In the genomic region with DNA sequence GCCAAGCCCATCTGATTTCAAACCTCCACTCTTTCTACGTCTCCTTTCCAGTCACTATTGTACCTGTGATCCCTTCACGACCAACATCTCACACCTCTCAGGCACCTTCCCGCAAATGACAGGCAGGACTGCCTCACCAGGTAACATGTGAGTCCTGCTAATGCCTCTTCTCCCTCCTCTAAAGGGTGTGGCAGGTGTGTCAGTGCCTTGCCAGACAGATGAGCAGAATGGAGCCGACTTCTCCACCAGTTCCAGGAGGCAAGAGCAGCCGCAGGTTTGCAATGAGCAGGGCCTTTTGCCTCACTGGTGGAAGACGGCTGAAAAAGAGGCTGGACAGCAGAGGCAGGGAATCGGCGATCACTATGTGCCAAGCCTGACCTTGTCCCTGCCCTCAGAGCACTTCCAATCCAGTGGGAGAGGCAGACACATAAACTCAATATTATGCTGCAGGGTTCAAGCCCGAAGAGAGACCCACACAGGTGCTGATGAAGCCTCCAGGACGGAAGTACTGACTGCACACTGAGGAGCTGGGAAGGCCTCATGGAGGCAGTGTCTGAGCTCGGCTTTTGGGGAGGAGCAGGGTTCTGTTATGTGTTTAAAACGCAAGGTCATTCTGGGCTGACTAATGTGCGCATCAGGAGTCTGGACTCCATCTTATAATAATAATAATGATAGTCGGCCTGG, we compare ENCODE assay signal across 19 cellular contexts. TPM values are rescaled to one million over a fixed set of nuclear protein-coding genes. Genes with fewer than 3 reads are reported as not detected.
DNase-seq lines count a peak whose midpoint lies in the region; ATAC-seq, FAIRE-seq and TF ChIP-seq lines count a peak whose summit lies in the region.
"Had no signal": no experiment of that assay in that cellular context is flagged by ENCODE, and none has a peak within 500 bp of the region (broad histone marks: within the 10 kb centered on the region; RNA-seq: fewer than 3 reads in every experiment).

No MANE protein-coding gene starts in this region.

- peaks cover 10% of the 10 kb centered on the region for H3K4me1 Mint-ChIP-seq in activated CD8-positive, alpha-beta memory T cell treated with anti-CD3 and anti-CD28 coated beads, Interleukin-2, amount 10 ng/mL, durations not matched to agents 7 days and 5 days
- no peaks in the 10 kb centered on the region for H3K4me1 Mint-ChIP-seq in T-cell
- H3K4me1 Mint-ChIP-seq: CD4-positive, CD25-positive, alpha-beta regulatory T cell had no signal

- peak; percentile 23 for DNase-seq in activated CD8-positive, alpha-beta memory T cell treated with anti-CD3 and anti-CD28 coated beads, Interleukin-2, amount 50 U/mL, for 48 hours
- DNase-seq in activated CD8-positive, alpha-beta memory T cell treated with anti-CD3 and anti-CD28 coated beads, Interleukin-2, amount 10 ng/mL, durations not matched to agents 7 days and 5 days: no peak
- DNase-seq in coronary artery (ENCODE audit: low spot score) (peak; percentile 33), left lobe of liver (ENCODE audit: low spot score) (peak; percentile 15), upper lobe of right lung (peak; percentile 53), HTR-8/SVneo (ENCODE audit: insufficient read length, low spot score) (no peak), T-cell (no peak)
- DNase-seq: ACHN; CD4-positive, CD25-positive, alpha-beta regulatory T cell; DMS 273 treated with DMSO at 0.1 percent for 48 hours; DMS79; GM23248; H7 had no signal

- H3K9me3 Mint-ChIP-seq in activated CD8-positive, alpha-beta memory T cell treated with anti-CD3 and anti-CD28 coated beads, Interleukin-2, amount 10 ng/mL, durations not matched to agents 7 days and 5 days (ENCODE audit: low read depth): no peaks in the 10 kb centered on the region
- no peaks in the 10 kb centered on the region for H3K9me3 Mint-ChIP-seq in T-cell
- H3K9me3 Mint-ChIP-seq: CD4-positive, CD25-positive, alpha-beta regulatory T cell had no signal

- H3K27me3 ChIP-seq in upper lobe of right lung: peaks cover 4% of the 10 kb centered on the region
- H3K27me3 ChIP-seq: BLaER1 treated with 17β-estradiol and CSF1 and Interleukin-3, amounts not matched to agents 10 nM and 100 nM had no signal

- TF ChIP-seq CTCF in coronary artery (IDR thresholded peaks at IDR 0.05) (no peak), upper lobe of right lung (IDR thresholded peaks at IDR 0.05) (no peak)

- peaks cover 10% of the 10 kb centered on the region for H3K27me3 Mint-ChIP-seq in activated CD8-positive, alpha-beta memory T cell treated with anti-CD3 and anti-CD28 coated beads, Interleukin-2, amount 10 ng/mL, durations not matched to agents 7 days and 5 days
- H3K27me3 Mint-ChIP-seq in T-cell: peaks cover 0 to 4% of the 10 kb centered on the region in 2 donors

- CTCF ChIA-PET in activated CD8-positive, alpha-beta memory T cell treated with anti-CD3 and anti-CD28 coated beads, Interleukin-2, amount 10 ng/mL, durations not matched to agents 7 days and 5 days (lab: Charles Lee): no interaction called here
- CTCF ChIA-PET in T-cell (lab: Charles Lee): interaction anchor here in 1 of 2 donors (0.5 kb wide), 1 partner anchor 9 kb away, joined by 3 read pairs; no protein-coding TSS in a partner anchor

- H3K4me3 ChIP-seq in coronary artery (no peak overlapping the region), upper lobe of right lung (no peak overlapping the region)
- H3K4me3 ChIP-seq: BLaER1 treated with 17β-estradiol and CSF1 and Interleukin-3, amounts not matched to agents 10 nM and 100 nM; GM23248 had no signal

- H3K9me3 ChIP-seq in upper lobe of right lung: no peaks in the 10 kb centered on the region
- H3K9me3 ChIP-seq: BLaER1 treated with 17β-estradiol and CSF1 and Interleukin-3, amounts not matched to agents 10 nM and 100 nM had no signal

- no peak overlapping the region for H3K4me3 Mint-ChIP-seq in activated CD8-positive, alpha-beta memory T cell treated with anti-CD3 and anti-CD28 coated beads, Interleukin-2, amount 10 ng/mL, durations not matched to agents 7 days and 5 days
- no peak overlapping the region for H3K4me3 Mint-ChIP-seq in T-cell
- H3K4me3 Mint-ChIP-seq: CD4-positive, CD25-positive, alpha-beta regulatory T cell had no signal

- intact Hi-C loops in upper lobe of right lung (cut with DNase I): no loop called here

- no peak overlapping the region for H3K27ac ChIP-seq in coronary artery
- H3K27ac ChIP-seq in upper lobe of right lung: no peak overlapping the region
- H3K27ac ChIP-seq: BLaER1 treated with 17β-estradiol and CSF1 and Interleukin-3, amounts not matched to agents 10 nM and 100 nM; GM23248; HL-60 had no signal

- no peaks in the 10 kb centered on the region for H3K36me3 Mint-ChIP-seq in activated CD8-positive, alpha-beta memory T cell treated with anti-CD3 and anti-CD28 coated beads, Interleukin-2, amount 10 ng/mL, durations not matched to agents 7 days and 5 days
- H3K36me3 Mint-ChIP-seq in T-cell: no peaks in the 10 kb centered on the region
- H3K36me3 Mint-ChIP-seq: CD4-positive, CD25-positive, alpha-beta regulatory T cell had no signal

- no peaks in the 10 kb centered on the region for H3K36me3 ChIP-seq in upper lobe of right lung
- H3K36me3 ChIP-seq: BLaER1 treated with 17β-estradiol and CSF1 and Interleukin-3, amounts not matched to agents 10 nM and 100 nM had no signal

- POLR2A ChIA-PET in T-cell (lab: Charles Lee): no interaction called here

- no peak for ATAC-seq in activated CD8-positive, alpha-beta memory T cell treated with anti-CD3 and anti-CD28 coated beads, Interleukin-2, amount 10 ng/mL, durations not matched to agents 7 days and 5 days
- no peak for ATAC-seq in left lobe of liver
- ATAC-seq in upper lobe of right lung: no peak
- ATAC-seq in GM21526 (IDR thresholded peaks at IDR 0.05; ENCODE audit: low FRiP score, unreplicated experiment): no peak
- ATAC-seq in T-cell (replicated peaks in 1 of 4): no peak

- no peak for FAIRE-seq in HTR-8/SVneo (lab: Jason Lieb, UNC)
- FAIRE-seq: GM12891, GM19239 had no signal

- peaks cover 8% of the 10 kb centered on the region for H3K4me1 ChIP-seq in upper lobe of right lung

- H3K27ac Mint-ChIP-seq in activated CD8-positive, alpha-beta memory T cell treated with anti-CD3 and anti-CD28 coated beads, Interleukin-2, amount 10 ng/mL, durations not matched to agents 7 days and 5 days: no peak overlapping the region
- H3K27ac Mint-ChIP-seq in T-cell: no peak overlapping the region
- H3K27ac Mint-ChIP-seq: CD4-positive, CD25-positive, alpha-beta regulatory T cell had no signal

RNA-seq across cellular contexts. Expression of a gene that starts 57.9 kb away (rescaled TPM):
- total RNA-seq in activated CD8-positive, alpha-beta memory T cell treated with anti-CD3 and anti-CD28 coated beads, Interleukin-2, amount 10 ng/mL, durations not matched to agents 7 days and 5 days: 1 to 10 TPM in 1 of 2 experiments, under 1 TPM in 1; 0.82 to 1.1 TPM
- not detected for total RNA-seq in left lobe of liver
- 0.12 TPM for total RNA-seq in upper lobe of right lung
- total RNA-seq in T-cell: 1 to 10 TPM in 1 of 5 donors, under 1 TPM in 4; 0.28 to 3.0 (median 0.54) TPM
- total RNA-seq: G401, GM23248 had no signal

Comparison
In these comparisons a context has a peak if more than half of its experiments do, and no peak if none do; other contexts are left out.
1. DNase-seq: peak in activated CD8-positive, alpha-beta memory T cell treated with anti-CD3 and anti-CD28 coated beads, Interleukin-2, amount 50 U/mL, for 48 hours (single experiment), coronary artery (single experiment), left lobe of liver (single experiment) and upper lobe of right lung (single experiment); none in activated CD8-positive, alpha-beta memory T cell treated with anti-CD3 and anti-CD28 coated beads, Interleukin-2, amount 10 ng/mL, durations not matched to agents 7 days and 5 days (single experiment), HTR-8/SVneo (single experiment) and T-cell (0 of 34).